ENCODE assay signal across 28 cellular contexts in the genomic region with DNA sequence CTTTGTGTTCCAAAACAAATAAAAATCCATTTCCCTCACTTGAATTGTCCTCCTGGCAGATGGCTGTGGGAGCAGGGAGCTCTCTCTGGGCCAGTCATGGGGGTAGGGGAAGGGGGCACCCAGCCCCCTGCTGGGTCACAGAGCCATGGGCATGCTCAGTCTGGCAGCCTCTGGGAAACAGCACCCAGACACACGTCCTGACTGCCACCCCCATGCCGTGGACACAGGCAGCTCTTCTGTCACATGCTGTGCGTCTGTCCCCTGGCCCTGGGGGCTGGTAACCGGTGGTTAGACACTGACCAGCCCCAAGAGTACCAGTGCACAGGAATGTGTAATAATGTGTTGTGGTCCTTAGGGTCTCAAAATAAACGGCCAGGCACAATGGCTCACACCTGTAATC. TPM values are rescaled to one million over a fixed set of nuclear protein-coding genes. Genes with fewer than 3 reads are reported as not detected.
DNase-seq lines count a peak whose midpoint lies in the region; ATAC-seq and TF ChIP-seq lines count a peak whose summit lies in the region.
"Had no signal": no experiment of that assay in that cellular context is flagged by ENCODE, and none has a peak within 500 bp of the region (broad histone marks: within the 10 kb centered on the region; RNA-seq: fewer than 3 reads in every experiment).

No MANE protein-coding gene starts in this region.

- peaks cover 8% of the 10 kb centered on the region for H3K4me1 Mint-ChIP-seq in activated CD8-positive, alpha-beta memory T cell treated with anti-CD3 and anti-CD28 coated beads, Interleukin-2, amount 10 ng/mL, durations not matched to agents 7 days and 5 days
- H3K4me1 Mint-ChIP-seq in glutamatergic neuron (ENCODE audit: low read depth, unreplicated experiment), result peaks cover 32% of the 10 kb centered on the region
- peaks cover under 1% of the 10 kb centered on the region for H3K4me1 Mint-ChIP-seq in activated CD4-positive, alpha-beta memory T cell treated with anti-CD3 and anti-CD28 coated beads for 36 hours (ENCODE audit: low read depth)

- in situ Hi-C loops in G401 (cut with HindIII; ENCODE audit: low sequenced_read_pairs), result no loop called here

- H3K4me1 ChIP-seq in RWPE2 (ENCODE audit: insufficient read depth, poor library complexity, severe bottlenecking), result no peaks in the 10 kb centered on the region
- H3K4me1 ChIP-seq: BE2C, esophagus squamous epithelium, stomach had no signal

- CTCF ChIA-PET in activated CD8-positive, alpha-beta memory T cell treated with anti-CD3 and anti-CD28 coated beads, Interleukin-2, amount 10 ng/mL, durations not matched to agents 7 days and 5 days (lab: Charles Lee), result interaction anchor here (0.8 to 16.8 kb wide), 2 partner anchors 8 to 17 kb away, joined by 3 to 176 read pairs; no protein-coding TSS in a partner anchor
- CTCF ChIA-PET in activated CD4-positive, alpha-beta memory T cell treated with anti-CD3 and anti-CD28 coated beads for 36 hours (lab: Charles Lee), result no interaction called here

- no peak overlapping the region for H3K4me3 Mint-ChIP-seq in activated CD8-positive, alpha-beta memory T cell treated with anti-CD3 and anti-CD28 coated beads, Interleukin-2, amount 10 ng/mL, durations not matched to agents 7 days and 5 days
- no peak overlapping the region for H3K4me3 Mint-ChIP-seq in glutamatergic neuron (ENCODE audit: unreplicated experiment)
- no peak overlapping the region for H3K4me3 Mint-ChIP-seq in activated CD4-positive, alpha-beta memory T cell treated with anti-CD3 and anti-CD28 coated beads for 36 hours
- H3K4me3 Mint-ChIP-seq: activated naive CD4-positive, alpha-beta T cell treated with anti-CD3 and anti-CD28 coated beads for 36 hours; activated T-cell treated with anti-CD3 and anti-CD28 coated beads, Interleukin-2, amount 50 U/mL, for 24 hours; naive B cell; T-helper 17 cell had no signal

- peak; percentile 8 for DNase-seq in activated CD8-positive, alpha-beta memory T cell treated with anti-CD3 and anti-CD28 coated beads, Interleukin-2, amount 50 U/mL, for 4 hours
- no peak for DNase-seq in activated CD8-positive, alpha-beta memory T cell treated with anti-CD3 and anti-CD28 coated beads, Interleukin-2, amount 10 ng/mL, durations not matched to agents 7 days and 5 days
- DNase-seq in RWPE2 (ENCODE audit: low spot score) (peak; percentile 42), glutamatergic neuron (peak; percentile 13), sciatic nerve (ENCODE audit: low spot score) (peak; percentile 49), G401 (ENCODE audit: low spot score) (no peak)
- no peak for DNase-seq in activated CD4-positive, alpha-beta memory T cell treated with anti-CD3 and anti-CD28 coated beads for 36 hours
- DNase-seq: ACHN; activated CD4-positive, alpha-beta T cell treated with anti-CD3 and anti-CD28 coated beads, Interleukin-2, amount 50 U/mL, for 48 hours; activated naive CD4-positive, alpha-beta T cell treated with anti-CD3 and anti-CD28 coated beads for 36 hours; activated T-cell treated with anti-CD3 and anti-CD28 coated beads, Interleukin-2, amount 50 U/mL, for 24 hours; BE2C; esophagus squamous epithelium; foreskin melanocyte; naive B cell; NCI-H1105; NCI-H774; RPMI8226; small intestine; stimulated activated CD4-positive, alpha-beta T cell treated with anti-CD3 and anti-CD28 coated beads, Interleukin-1b, Interleukin-23, amount 100 ng/mL, for 48 hours; stimulated activated CD8-positive, alpha-beta memory T cell treated with anti-CD3 and anti-CD28 coated beads, Interleukin-4, amount 100 ng/mL, for 48 hours; stomach; T-helper 17 cell had no signal

- POLR2A ChIA-PET in activated CD4-positive, alpha-beta memory T cell treated with anti-CD3 and anti-CD28 coated beads for 36 hours (lab: Charles Lee), result no interaction called here

- no peaks in the 10 kb centered on the region for H3K9me3 Mint-ChIP-seq in activated CD8-positive, alpha-beta memory T cell treated with anti-CD3 and anti-CD28 coated beads, Interleukin-2, amount 10 ng/mL, durations not matched to agents 7 days and 5 days (ENCODE audit: low read depth)
- H3K9me3 Mint-ChIP-seq in glutamatergic neuron (ENCODE audit: unreplicated experiment), result peaks cover 10% of the 10 kb centered on the region
- no peaks in the 10 kb centered on the region for H3K9me3 Mint-ChIP-seq in activated CD4-positive, alpha-beta memory T cell treated with anti-CD3 and anti-CD28 coated beads for 36 hours
- H3K9me3 Mint-ChIP-seq: activated naive CD4-positive, alpha-beta T cell treated with anti-CD3 and anti-CD28 coated beads for 36 hours; activated T-cell treated with anti-CD3 and anti-CD28 coated beads, Interleukin-2, amount 50 U/mL, for 24 hours; naive B cell had no signal

- peaks cover 5% of the 10 kb centered on the region for H3K27me3 Mint-ChIP-seq in activated CD8-positive, alpha-beta memory T cell treated with anti-CD3 and anti-CD28 coated beads, Interleukin-2, amount 10 ng/mL, durations not matched to agents 7 days and 5 days
- H3K27me3 Mint-ChIP-seq in glutamatergic neuron (ENCODE audit: unreplicated experiment), result peaks cover 12% of the 10 kb centered on the region
- no peaks in the 10 kb centered on the region for H3K27me3 Mint-ChIP-seq in activated CD4-positive, alpha-beta memory T cell treated with anti-CD3 and anti-CD28 coated beads for 36 hours
- H3K27me3 Mint-ChIP-seq: activated T-cell treated with anti-CD3 and anti-CD28 coated beads, Interleukin-2, amount 50 U/mL, for 24 hours had no signal

- no peak overlapping the region for H3K27ac Mint-ChIP-seq in activated CD8-positive, alpha-beta memory T cell treated with anti-CD3 and anti-CD28 coated beads, Interleukin-2, amount 10 ng/mL, durations not matched to agents 7 days and 5 days
- H3K27ac Mint-ChIP-seq in glutamatergic neuron (ENCODE audit: unreplicated experiment), result no peak overlapping the region
- H3K27ac Mint-ChIP-seq in activated CD4-positive, alpha-beta memory T cell treated with anti-CD3 and anti-CD28 coated beads for 36 hours, result no peak overlapping the region
- H3K27ac Mint-ChIP-seq: activated naive CD4-positive, alpha-beta T cell treated with anti-CD3 and anti-CD28 coated beads for 36 hours; activated T-cell treated with anti-CD3 and anti-CD28 coated beads, Interleukin-2, amount 50 U/mL, for 24 hours; T-helper 17 cell had no signal

- TF ChIP-seq CTCF in RWPE2 (IDR thresholded peaks at IDR 0.05; ENCODE audit: poor library complexity, severe bottlenecking) (no peak), glutamatergic neuron (IDR thresholded peaks at IDR 0.05; ENCODE audit: partially characterized antibody, unreplicated experiment) (no peak)

- intact Hi-C loops in sciatic nerve (cut with DNase I), result no loop called here
- intact Hi-C loops in activated CD4-positive, alpha-beta memory T cell treated with anti-CD3 and anti-CD28 coated beads for 36 hours (cut with micrococcal nuclease), result no loop called here

- ATAC-seq in activated CD8-positive, alpha-beta memory T cell treated with anti-CD3 and anti-CD28 coated beads, Interleukin-2, amount 10 ng/mL, durations not matched to agents 7 days and 5 days, result no peak
- no peak for ATAC-seq in RWPE2 (ENCODE audit: low read depth)
- no peak for ATAC-seq in sciatic nerve
- no peak for ATAC-seq in HG02884 (IDR thresholded peaks at IDR 0.05; ENCODE audit: unreplicated experiment)
- ATAC-seq: activated CD4-positive, CD25-positive, alpha-beta regulatory T cell treated with anti-CD3 and anti-CD28 coated beads, Interleukin-2, amount 50 U/mL, for 24 hours; T-helper 17 cell had no signal

- H3K9me3 ChIP-seq in RWPE2 (ENCODE audit: severe bottlenecking), result no peaks in the 10 kb centered on the region
- H3K9me3 ChIP-seq: BE2C, esophagus squamous epithelium, stomach, tibial artery had no signal

- no peak overlapping the region for H3K27ac ChIP-seq in RWPE2 (ENCODE audit: poor library complexity, severe bottlenecking)
- H3K27ac ChIP-seq: esophagus squamous epithelium, hepatocyte, SK-N-MC, stomach, tibial artery had no signal

- no peaks in the 10 kb centered on the region for H3K36me3 ChIP-seq in RWPE2 (ENCODE audit: low read depth)
- H3K36me3 ChIP-seq: BE2C, esophagus squamous epithelium, stomach, tibial artery had no signal

- H3K4me3 ChIP-seq in RWPE2 (ENCODE audit: severe bottlenecking), result no peak overlapping the region
- H3K4me3 ChIP-seq: esophagus squamous epithelium, hepatocyte, SK-N-MC, stomach, tibial artery had no signal

- no peaks in the 10 kb centered on the region for H3K36me3 Mint-ChIP-seq in activated CD8-positive, alpha-beta memory T cell treated with anti-CD3 and anti-CD28 coated beads, Interleukin-2, amount 10 ng/mL, durations not matched to agents 7 days and 5 days
- H3K36me3 Mint-ChIP-seq in glutamatergic neuron (ENCODE audit: unreplicated experiment), result no peaks in the 10 kb centered on the region
- no peaks in the 10 kb centered on the region for H3K36me3 Mint-ChIP-seq in activated CD4-positive, alpha-beta memory T cell treated with anti-CD3 and anti-CD28 coated beads for 36 hours
- H3K36me3 Mint-ChIP-seq: naive B cell had no signal

- no peaks in the 10 kb centered on the region for H3K27me3 ChIP-seq in RWPE2 (ENCODE audit: insufficient read depth, poor library complexity, severe bottlenecking)
- H3K27me3 ChIP-seq: BE2C had no signal

RNA-seq across cellular contexts. Expression of a gene that starts 47.0 kb away (rescaled TPM):
- 1 to 10 TPM; 3.2 to 4.2 TPM for total RNA-seq in activated CD8-positive, alpha-beta memory T cell treated with anti-CD3 and anti-CD28 coated beads, Interleukin-2, amount 10 ng/mL, durations not matched to agents 7 days and 5 days
- total RNA-seq in glutamatergic neuron (ENCODE audit: unreplicated experiment), result 5.7 TPM
- total RNA-seq in sciatic nerve, result 21.7 TPM
- total RNA-seq in activated CD4-positive, alpha-beta memory T cell treated with anti-CD3 and anti-CD28 coated beads for 36 hours, result 1 to 10 TPM; 1.2 to 1.9 TPM
- total RNA-seq in G401 (2014; rRNA removed; shearing (Covaris generic)), result 14.9 and 18.0 TPM in 2 replicates
- total RNA-seq: activated naive CD4-positive, alpha-beta T cell treated with anti-CD3 and anti-CD28 coated beads for 36 hours had no signal

Comparison
In these comparisons a context has a peak if more than half of its experiments do, and no peak if none do; other contexts are left out.
1. DNase-seq: peak in activated CD8-positive, alpha-beta memory T cell treated with anti-CD3 and anti-CD28 coated beads, Interleukin-2, amount 50 U/mL, for 4 hours (single experiment), RWPE2 (single experiment), glutamatergic neuron (single experiment) and sciatic nerve (single experiment); none in activated CD8-positive, alpha-beta memory T cell treated with anti-CD3 and anti-CD28 coated beads, Interleukin-2, amount 10 ng/mL, durations not matched to agents 7 days and 5 days (single experiment), activated CD4-positive, alpha-beta memory T cell treated with anti-CD3 and anti-CD28 coated beads for 36 hours (single experiment) and G401 (single experiment).